In genomic region chr4:26061248-26061986, GRCh38 we compare ENCODE assay signal across 8 cellular contexts.
DNase-seq lines count a peak whose midpoint lies in the region; ATAC-seq and TF ChIP-seq lines count a peak whose summit lies in the region.

No MANE protein-coding gene starts in this region.

- intact Hi-C loops in testis (cut with DNase I; ENCODE audit: low total_unique reads): no loop called here
- intact Hi-C loops in vagina (cut with DNase I): no loop called here

- TF ChIP-seq CTCF in foreskin fibroblast (IDR thresholded peaks at IDR 0.05; ENCODE audit: low read depth, low read length) (peak; percentile 46), testis (IDR thresholded peaks at IDR 0.05) (peak in 2 of 3 experiments; percentile 28 to 43), vagina (IDR thresholded peaks at IDR 0.05) (peak in 1 of 3 experiments; percentile 37)

- H3K36me3 ChIP-seq in testis (ENCODE audit: low read depth, missing control alignments) (no peaks in the 10 kb centered on the region), vagina (no peaks in the 10 kb centered on the region)

- DNase-seq in stimulated activated CD4-positive, alpha-beta T cell treated with anti-CD3 and anti-CD28 coated beads, Interleukin-15, amount 100 ng/mL, for 24 hours: peak; percentile 32
- DNase-seq in stimulated activated CD4-positive, alpha-beta T cell treated with anti-CD3 and anti-CD28 coated beads, Interleukin-4, amount 100 ng/mL, for 1 hour: no peak
- DNase-seq in SKM-1 treated with dmso at 0.1 percent for 144 hours (lab: John Stamatoyannopoulos, UW; ENCODE audit: unreplicated experiment): peak; percentile 74
- peak in 1 of 2 donors; percentile 51 for DNase-seq in foreskin fibroblast
- peak; percentile 57 for DNase-seq in testis
- DNase-seq in vagina (ENCODE audit: extremely low spot score in 2 of 2): no peak

- no peaks in the 10 kb centered on the region for H3K9me3 ChIP-seq in testis
- H3K9me3 ChIP-seq in vagina: no peaks in the 10 kb centered on the region

- H3K27ac ChIP-seq in testis (no peak overlapping the region), vagina (no peak overlapping the region)

- no peaks in the 10 kb centered on the region for H3K4me1 ChIP-seq in testis
- H3K4me1 ChIP-seq in vagina: no peaks in the 10 kb centered on the region

- TF ChIP-seq POLR2A in testis (IDR thresholded peaks at IDR 0.05) (no peak), vagina (IDR thresholded peaks at IDR 0.05) (no peak)

- ATAC-seq in HG03469 (IDR thresholded peaks at IDR 0.05; ENCODE audit: unreplicated experiment): peak; percentile 40
- ATAC-seq in GM18873 (IDR thresholded peaks at IDR 0.05; ENCODE audit: low FRiP score, unreplicated experiment): no peak

- H3K27me3 ChIP-seq in testis: no peaks in the 10 kb centered on the region
- H3K27me3 ChIP-seq in vagina: no peaks in the 10 kb centered on the region

- H3K4me3 ChIP-seq in foreskin fibroblast (ENCODE audit: low read depth in 1 of 2, low read length in 2 of 2) (no peak overlapping the region), testis (no peak overlapping the region), vagina (no peak overlapping the region)

- WGBS in testis, 2 donors: 69 to 75% methylated on average over 7 of the region's 7 CpGs

Comparison
In these comparisons a context has a peak if more than half of its experiments do, and no peak if none do; other contexts are left out.
1. DNase-seq: peak in stimulated activated CD4-positive, alpha-beta T cell treated with anti-CD3 and anti-CD28 coated beads, Interleukin-15, amount 100 ng/mL, for 24 hours (single experiment), SKM-1 treated with dmso at 0.1 percent for 144 hours (single experiment) and testis (single experiment); none in stimulated activated CD4-positive, alpha-beta T cell treated with anti-CD3 and anti-CD28 coated beads, Interleukin-4, amount 100 ng/mL, for 1 hour (single experiment) and vagina (0 of 2).